Comparison of ENCODE assay signal across 1 cellular context in genomic region chr2:79935771-79936657, GRCh38.
TF ChIP-seq lines count a peak whose summit lies in the region.

No MANE protein-coding gene starts in this region.

TF ChIP-seq in SK-N-SH treated with all-trans-retinoic acid at 6 μM for 48 hours, 23 proteins besides CTCF, POLR2A, EP300 and RAD21 (continued from another document):
- no peak for TF ChIP-seq OSR1 (CRISPR knock-in tag; IDR thresholded peaks at IDR 0.05)
